In genomic region chr6:124960757-124961467, GRCh38 we compare ENCODE assay signal across 9 cellular contexts. TPM values are rescaled to one million over a fixed set of nuclear protein-coding genes. Genes with fewer than 3 reads are reported as not detected.
A peak's percentile ranks its signal among the peaks of the same experiment; 100 is the strongest.
DNase-seq lines count a peak whose midpoint lies in the region; ATAC-seq and TF ChIP-seq lines count a peak whose summit lies in the region.
"Had no signal": no experiment of that assay in that cellular context is flagged by ENCODE, and none has a peak within 500 bp of the region (broad histone marks: within the 10 kb centered on the region; RNA-seq: fewer than 3 reads in every experiment).

No MANE protein-coding gene starts in this region.

- peaks cover 2 to 40% (median 36%) of the 10 kb centered on the region in 5 donors for H3K4me1 ChIP-seq in subcutaneous abdominal adipose tissue (ENCODE audit: control insufficient read depth in 5 of 5, insufficient read depth in 5 of 5, low read length in 5 of 5)

- peaks cover 12% of the 10 kb centered on the region for H3K4me1 Mint-ChIP-seq in activated CD4-positive, alpha-beta T cell treated with anti-CD3 and anti-CD28 coated beads, Interleukin-2, amount 10 ng/mL, durations not matched to agents 24 days and 14 days

- DNase-seq in activated CD4-positive, alpha-beta T cell treated with anti-CD3 and anti-CD28 coated beads, Interleukin-2, amount 10 ng/mL, durations not matched to agents 24 days and 14 days: no peak
- no peak for DNase-seq in activated CD4-positive, alpha-beta T cell treated with anti-CD3 and anti-CD28 coated beads, Interleukin-2, amount 50 U/mL, for 1 hour
- DNase-seq in astrocyte of the cerebellum (ENCODE audit: low read depth) (no peak), kidney tubule cell (ENCODE audit: low spot score) (peak; percentile 13), activated gamma-delta T cell treated with Interleukin-2 at 50 U/mL for 16 hours (no peak), NCI-H2171 (lab: John Stamatoyannopoulos, UW) (no peak)
- DNase-seq: NCI-H446 treated with DMSO at 0.1 percent for 48 hours had no signal

- no peak for TF ChIP-seq CTCF in astrocyte of the cerebellum (IDR thresholded peaks at IDR 0.05; ENCODE audit: low read depth, low read length, missing control alignments)

- peaks cover 57% of the 10 kb centered on the region for H3K27me3 Mint-ChIP-seq in activated CD4-positive, alpha-beta T cell treated with anti-CD3 and anti-CD28 coated beads, Interleukin-2, amount 10 ng/mL, durations not matched to agents 24 days and 14 days

- peaks cover 5% of the 10 kb centered on the region for H3K9me3 Mint-ChIP-seq in activated CD4-positive, alpha-beta T cell treated with anti-CD3 and anti-CD28 coated beads, Interleukin-2, amount 10 ng/mL, durations not matched to agents 24 days and 14 days

- peak overlapping the region; percentile 83 for H3K4me3 Mint-ChIP-seq in activated CD4-positive, alpha-beta T cell treated with anti-CD3 and anti-CD28 coated beads, Interleukin-2, amount 10 ng/mL, durations not matched to agents 24 days and 14 days

- H3K9me3 ChIP-seq in subcutaneous abdominal adipose tissue (ENCODE audit: control insufficient read depth in 5 of 5, low read length in 5 of 5): no peaks in the 10 kb centered on the region

- peak overlapping the region; percentile 89 for H3K27ac ChIP-seq in subcutaneous abdominal adipose tissue (ENCODE audit: low read depth, low read length)

- H3K9ac ChIP-seq in subcutaneous abdominal adipose tissue (ENCODE audit: low read length in 5 of 5): peak overlapping the region in 4 of 5 donors; percentile 78 to 83 (median 79)

- ATAC-seq in GM21723 (IDR thresholded peaks at IDR 0.05; ENCODE audit: unreplicated experiment): no peak

- no peaks in the 10 kb centered on the region for H3K27me3 ChIP-seq in subcutaneous abdominal adipose tissue (ENCODE audit: control insufficient read depth in 5 of 5, insufficient read depth in 4 of 5, low read length in 5 of 5)

- H3K36me3 ChIP-seq in subcutaneous abdominal adipose tissue (ENCODE audit: control insufficient read depth in 5 of 5, insufficient read depth in 5 of 5, low read length in 5 of 5): no peaks in the 10 kb centered on the region

- H3K27ac Mint-ChIP-seq in activated CD4-positive, alpha-beta T cell treated with anti-CD3 and anti-CD28 coated beads, Interleukin-2, amount 10 ng/mL, durations not matched to agents 24 days and 14 days: no peak overlapping the region

- in situ Hi-C loops in astrocyte of the cerebellum (cut with HindIII; ENCODE audit: low sequenced_read_pairs): no loop called here

- intact Hi-C loops in activated CD4-positive, alpha-beta T cell treated with anti-CD3 and anti-CD28 coated beads, Interleukin-2, amount 10 ng/mL, durations not matched to agents 24 days and 14 days (cut with micrococcal nuclease): loop anchor here (10.0 kb wide), 1 partner anchor 154 kb away; no protein-coding TSS in a partner anchor

- no peaks in the 10 kb centered on the region for H3K36me3 Mint-ChIP-seq in activated CD4-positive, alpha-beta T cell treated with anti-CD3 and anti-CD28 coated beads, Interleukin-2, amount 10 ng/mL, durations not matched to agents 24 days and 14 days (ENCODE audit: low read depth)

- H3K4me3 ChIP-seq in astrocyte of the cerebellum (ENCODE audit: low read depth, low read length) (peak overlapping the region; percentile 66), subcutaneous abdominal adipose tissue (ENCODE audit: low read depth in 1 of 5, low read length in 5 of 5) (peak overlapping the region; percentile 82 to 88 (median 85))

RNA-seq across cellular contexts. Expression of gene RNF217, which starts 1.3 kb away (rescaled TPM):
- total RNA-seq in activated CD4-positive, alpha-beta T cell treated with anti-CD3 and anti-CD28 coated beads, Interleukin-2, amount 10 ng/mL, durations not matched to agents 24 days and 14 days: 0.72 and 1.2 TPM in 2 replicates
